ENCODE assay signal across 8 cellular contexts in the genomic region with DNA sequence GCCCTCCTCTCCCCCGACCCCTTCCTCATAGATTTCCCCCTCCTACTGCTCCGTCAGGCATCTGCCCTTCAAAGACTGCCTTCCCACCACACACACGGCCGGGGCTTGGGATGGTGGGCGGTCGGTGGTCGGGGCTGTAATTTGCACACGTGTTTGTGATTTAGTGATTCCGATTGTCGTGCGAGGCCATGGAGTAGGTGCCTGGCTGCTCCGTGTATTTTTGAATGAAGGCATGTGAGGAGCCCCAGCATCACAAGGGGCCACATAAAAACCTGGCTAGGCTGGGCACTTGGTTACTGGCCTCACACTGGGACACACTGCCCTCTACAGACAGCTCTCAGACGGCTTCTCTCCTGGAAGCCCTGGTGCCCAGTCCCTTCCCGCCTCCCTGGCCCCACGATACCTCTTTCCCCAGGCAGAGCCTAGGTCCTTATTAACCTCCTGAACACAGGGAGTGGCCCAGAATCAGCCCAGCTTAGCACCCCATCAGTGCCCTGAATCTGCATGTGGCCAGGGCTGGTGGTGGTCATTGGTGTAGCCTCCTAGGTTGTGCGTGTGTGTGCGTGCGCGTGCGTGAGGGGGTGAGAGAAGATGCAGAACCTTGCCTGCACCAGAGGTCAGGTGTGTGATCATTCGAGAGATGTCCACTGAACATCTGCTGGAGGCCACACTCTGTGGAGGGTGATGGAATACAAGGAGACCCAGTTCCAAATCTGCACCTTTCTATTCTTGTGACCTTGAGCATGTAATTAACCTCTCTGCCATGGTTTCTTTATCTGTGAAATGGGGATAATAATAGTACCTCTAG. TPM values are rescaled to one million over a fixed set of nuclear protein-coding genes. Genes with fewer than 3 reads are reported as not detected.
DNase-seq lines count a peak whose midpoint lies in the region; ATAC-seq and TF ChIP-seq lines count a peak whose summit lies in the region.

No MANE protein-coding gene starts in this region.

- H3K36me3 ChIP-seq in HUES48 (ENCODE audit: control insufficient read depth, insufficient read depth, low read length) (peaks cover 12% of the 10 kb centered on the region), esophagus muscularis mucosa (no peaks in the 10 kb centered on the region), mucosa of descending colon (ENCODE audit: low read depth) (no peaks in the 10 kb centered on the region)

- H3K36me3 Mint-ChIP-seq in activated T-cell treated with anti-CD3 and anti-CD28 coated beads, Interleukin-2, amount 50 U/mL, for 24 hours (ENCODE audit: low read depth), result peaks cover 38% of the 10 kb centered on the region

- H3K9ac ChIP-seq in HUES48 (ENCODE audit: low read depth, low read length), result no peak overlapping the region

- H3K27ac ChIP-seq in HUES48 (ENCODE audit: low read depth, low read length), result no peak overlapping the region
- H3K27ac ChIP-seq in esophagus muscularis mucosa (replicated peaks in 1 of 4), result peak overlapping the region; percentile 92 to 97 (median 94)

- peak overlapping the region; percentile 99 for H3K27ac Mint-ChIP-seq in activated T-cell treated with anti-CD3 and anti-CD28 coated beads, Interleukin-2, amount 50 U/mL, for 24 hours
- H3K27ac Mint-ChIP-seq in stimulated activated naive CD8-positive, alpha-beta T cell treated with anti-CD3 and anti-CD28 coated beads, Interleukin-15, amount 100 ng/mL, for 72 hours, result peak overlapping the region; percentile 99

- no peaks in the 10 kb centered on the region for H3K9me3 ChIP-seq in HUES48 (ENCODE audit: control insufficient read depth, insufficient read depth, low read length)
- no peaks in the 10 kb centered on the region for H3K9me3 ChIP-seq in esophagus muscularis mucosa
- no peaks in the 10 kb centered on the region for H3K9me3 ChIP-seq in mucosa of descending colon

- DNase-seq in COLO668 (lab: John Stamatoyannopoulos, UW; ENCODE audit: unreplicated experiment) (peak; percentile 79), NOMO-1 treated with dmso at 0.1 percent for 144 hours (lab: John Stamatoyannopoulos, UW; ENCODE audit: unreplicated experiment) (peak; percentile 43), esophagus muscularis mucosa (ENCODE audit: extremely low spot score) (no peak), mucosa of descending colon (peak; percentile 80 to 89 (median 80))
- peak; percentile 76 for DNase-seq in activated T-cell treated with anti-CD3 and anti-CD28 coated beads, Interleukin-2, amount 50 U/mL, for 24 hours
- DNase-seq in stimulated activated naive CD8-positive, alpha-beta T cell treated with anti-CD3 and anti-CD28 coated beads, Interleukin-15, amount 100 ng/mL, for 72 hours, result peak; percentile 50 to 69

- intact Hi-C loops in esophagus muscularis mucosa (cut with DNase I), result loop anchor here (1.0 to 10.0 kb wide), 3 partner anchors 90 to 285 kb away; a partner anchor contains a TSS
- intact Hi-C loops in mucosa of descending colon (cut with DNase I, micrococcal nuclease), result loop anchor here (5.0 to 10.0 kb wide), 2 partner anchors 283 to 285 kb away; no protein-coding TSS in a partner anchor

- TF ChIP-seq CTCF in esophagus muscularis mucosa (IDR thresholded peaks at IDR 0.05) (peak; percentile 68 to 83 (median 82)), mucosa of descending colon (IDR thresholded peaks at IDR 0.05) (peak; percentile 63)

- H3K4me3 Mint-ChIP-seq in activated T-cell treated with anti-CD3 and anti-CD28 coated beads, Interleukin-2, amount 50 U/mL, for 24 hours, result peak overlapping the region; percentile 98
- peak overlapping the region; percentile 94 to 96 for H3K4me3 Mint-ChIP-seq in stimulated activated naive CD8-positive, alpha-beta T cell treated with anti-CD3 and anti-CD28 coated beads, Interleukin-15, amount 100 ng/mL, for 72 hours

- TF ChIP-seq EP300 in esophagus muscularis mucosa (IDR thresholded peaks at IDR 0.05), result no peak

- H3K4me1 Mint-ChIP-seq in activated T-cell treated with anti-CD3 and anti-CD28 coated beads, Interleukin-2, amount 50 U/mL, for 24 hours (ENCODE audit: low read depth), result peaks cover 51% of the 10 kb centered on the region
- H3K4me1 Mint-ChIP-seq in stimulated activated naive CD8-positive, alpha-beta T cell treated with anti-CD3 and anti-CD28 coated beads, Interleukin-15, amount 100 ng/mL, for 72 hours, result peaks cover 55% of the 10 kb centered on the region

- H3K4me3 ChIP-seq in HUES48 (ENCODE audit: low read depth, low read length) (peak overlapping the region; percentile 67), esophagus muscularis mucosa (peak overlapping the region; percentile 71 to 98 (median 80)), mucosa of descending colon (no peak overlapping the region)

- no peaks in the 10 kb centered on the region for H3K27me3 Mint-ChIP-seq in activated T-cell treated with anti-CD3 and anti-CD28 coated beads, Interleukin-2, amount 50 U/mL, for 24 hours
- H3K27me3 Mint-ChIP-seq in stimulated activated naive CD8-positive, alpha-beta T cell treated with anti-CD3 and anti-CD28 coated beads, Interleukin-15, amount 100 ng/mL, for 72 hours, result peaks cover 12% of the 10 kb centered on the region

- H3K4me1 ChIP-seq in HUES48 (ENCODE audit: control insufficient read depth, insufficient read depth, low read length) (peaks cover 12% of the 10 kb centered on the region), esophagus muscularis mucosa (peaks cover 36 to 54% (median 50%) of the 10 kb centered on the region in 4 donors), mucosa of descending colon (ENCODE audit: low read depth) (peaks cover 18% of the 10 kb centered on the region)

- H3K9me3 Mint-ChIP-seq in activated T-cell treated with anti-CD3 and anti-CD28 coated beads, Interleukin-2, amount 50 U/mL, for 24 hours, result no peaks in the 10 kb centered on the region
- H3K9me3 Mint-ChIP-seq in stimulated activated naive CD8-positive, alpha-beta T cell treated with anti-CD3 and anti-CD28 coated beads, Interleukin-15, amount 100 ng/mL, for 72 hours, result no peaks in the 10 kb centered on the region

- ATAC-seq in mucosa of descending colon (peak; percentile 58), GM21619 (IDR thresholded peaks at IDR 0.05; ENCODE audit: unreplicated experiment) (no peak)
- peak; percentile 10 for ATAC-seq in stimulated activated naive CD8-positive, alpha-beta T cell treated with anti-CD3 and anti-CD28 coated beads, Interleukin-15, amount 100 ng/mL, for 72 hours

- no peak for TF ChIP-seq POLR2A in esophagus muscularis mucosa (IDR thresholded peaks at IDR 0.05; ENCODE audit: low read depth)

- WGBS in esophagus muscularis mucosa, result 26% methylated on average over 19 of the region's 21 CpGs

- H3K27me3 ChIP-seq in HUES48 (ENCODE audit: control insufficient read depth, insufficient read depth, low read length) (peaks cover 4% of the 10 kb centered on the region; the same call in 1 of the 2 replicates), esophagus muscularis mucosa (peaks cover 0 to 4% (median 0%) of the 10 kb centered on the region in 4 donors)

RNA-seq across cellular contexts. Expression of a gene that starts 1.3 kb away (rescaled TPM):
- total RNA-seq in esophagus muscularis mucosa (10 to 100 TPM in 1 of 4 donors, 1 to 10 TPM in 3; 3.8 to 11.1 (median 6.1) TPM), mucosa of descending colon (1 to 10 TPM; 4.0 to 6.5 (median 4.1) TPM)

RNA-seq across cellular contexts. Expression of a gene that starts 11.8 kb away (rescaled TPM):
- total RNA-seq in esophagus muscularis mucosa (not detected), mucosa of descending colon (not detected)

RNA-seq across cellular contexts. Expression of a gene that starts 16.1 kb away (rescaled TPM):
- total RNA-seq in esophagus muscularis mucosa (not detected), mucosa of descending colon (not detected)

RNA-seq across cellular contexts. Expression of a gene that starts 18.9 kb away (rescaled TPM):
- total RNA-seq in esophagus muscularis mucosa (not detected), mucosa of descending colon (not detected)

RNA-seq across cellular contexts. Expression of a gene that starts 23.8 kb away (rescaled TPM):
- total RNA-seq in esophagus muscularis mucosa (not detected), mucosa of descending colon (not detected)
